1 cellular context compared by ENCODE assay signal in the genomic region with DNA sequence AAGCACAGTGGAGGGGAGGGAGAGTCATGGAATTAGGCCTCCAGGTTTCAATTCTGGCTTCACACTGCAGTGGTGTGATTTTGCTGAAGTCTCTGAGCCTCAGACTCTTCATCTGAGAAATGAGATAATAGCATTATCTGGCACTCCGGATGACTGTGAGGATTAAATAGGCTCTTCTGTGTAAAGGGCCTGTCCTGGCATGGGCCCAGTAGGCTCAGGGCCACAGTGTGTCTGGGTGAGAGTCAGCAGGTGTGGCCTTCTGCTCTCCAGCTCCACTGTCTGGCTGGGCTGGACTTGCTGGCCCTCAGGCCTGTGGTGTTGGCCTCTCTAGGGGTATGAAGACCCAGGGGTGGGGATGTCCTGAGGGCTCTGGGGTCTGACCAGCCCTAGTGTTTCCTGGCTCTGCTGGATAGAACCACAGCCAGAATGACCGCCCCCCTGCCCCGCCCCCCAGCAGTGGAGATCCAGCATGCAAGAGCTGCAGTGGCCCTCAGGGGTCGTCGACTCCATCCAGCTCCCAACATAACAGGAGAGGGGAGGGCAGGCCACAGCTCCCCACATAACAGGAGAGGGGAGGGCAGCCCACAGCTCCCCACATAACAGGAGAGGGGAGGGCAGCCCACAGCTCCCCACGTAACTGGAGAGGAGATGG.
TF ChIP-seq lines count a peak whose summit lies in the region.

No MANE protein-coding gene starts in this region.

TF ChIP-seq in WTC11, 78 proteins besides CTCF, POLR2A, EP300 and RAD21 (continued from another document):
- TF ChIP-seq, protein P1, sequence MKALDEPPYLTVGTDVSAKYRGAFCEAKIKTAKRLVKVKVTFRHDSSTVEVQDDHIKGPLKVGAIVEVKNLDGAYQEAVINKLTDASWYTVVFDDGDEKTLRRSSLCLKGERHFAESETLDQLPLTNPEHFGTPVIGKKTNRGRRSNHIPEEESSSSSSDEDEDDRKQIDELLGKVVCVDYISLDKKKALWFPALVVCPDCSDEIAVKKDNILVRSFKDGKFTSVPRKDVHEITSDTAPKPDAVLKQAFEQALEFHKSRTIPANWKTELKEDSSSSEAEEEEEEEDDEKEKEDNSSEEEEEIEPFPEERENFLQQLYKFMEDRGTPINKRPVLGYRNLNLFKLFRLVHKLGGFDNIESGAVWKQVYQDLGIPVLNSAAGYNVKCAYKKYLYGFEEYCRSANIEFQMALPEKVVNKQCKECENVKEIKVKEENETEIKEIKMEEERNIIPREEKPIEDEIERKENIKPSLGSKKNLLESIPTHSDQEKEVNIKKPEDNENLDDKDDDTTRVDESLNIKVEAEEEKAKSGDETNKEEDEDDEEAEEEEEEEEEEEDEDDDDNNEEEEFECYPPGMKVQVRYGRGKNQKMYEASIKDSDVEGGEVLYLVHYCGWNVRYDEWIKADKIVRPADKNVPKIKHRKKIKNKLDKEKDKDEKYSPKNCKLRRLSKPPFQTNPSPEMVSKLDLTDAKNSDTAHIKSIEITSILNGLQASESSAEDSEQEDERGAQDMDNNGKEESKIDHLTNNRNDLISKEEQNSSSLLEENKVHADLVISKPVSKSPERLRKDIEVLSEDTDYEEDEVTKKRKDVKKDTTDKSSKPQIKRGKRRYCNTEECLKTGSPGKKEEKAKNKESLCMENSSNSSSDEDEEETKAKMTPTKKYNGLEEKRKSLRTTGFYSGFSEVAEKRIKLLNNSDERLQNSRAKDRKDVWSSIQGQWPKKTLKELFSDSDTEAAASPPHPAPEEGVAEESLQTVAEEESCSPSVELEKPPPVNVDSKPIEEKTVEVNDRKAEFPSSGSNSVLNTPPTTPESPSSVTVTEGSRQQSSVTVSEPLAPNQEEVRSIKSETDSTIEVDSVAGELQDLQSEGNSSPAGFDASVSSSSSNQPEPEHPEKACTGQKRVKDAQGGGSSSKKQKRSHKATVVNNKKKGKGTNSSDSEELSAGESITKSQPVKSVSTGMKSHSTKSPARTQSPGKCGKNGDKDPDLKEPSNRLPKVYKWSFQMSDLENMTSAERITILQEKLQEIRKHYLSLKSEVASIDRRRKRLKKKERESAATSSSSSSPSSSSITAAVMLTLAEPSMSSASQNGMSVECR (CRISPR knock-in tag; IDR thresholded peaks at IDR 0.05; ENCODE audit: borderline replicate concordance) = no peak
- TF ChIP-seq, protein P2, sequence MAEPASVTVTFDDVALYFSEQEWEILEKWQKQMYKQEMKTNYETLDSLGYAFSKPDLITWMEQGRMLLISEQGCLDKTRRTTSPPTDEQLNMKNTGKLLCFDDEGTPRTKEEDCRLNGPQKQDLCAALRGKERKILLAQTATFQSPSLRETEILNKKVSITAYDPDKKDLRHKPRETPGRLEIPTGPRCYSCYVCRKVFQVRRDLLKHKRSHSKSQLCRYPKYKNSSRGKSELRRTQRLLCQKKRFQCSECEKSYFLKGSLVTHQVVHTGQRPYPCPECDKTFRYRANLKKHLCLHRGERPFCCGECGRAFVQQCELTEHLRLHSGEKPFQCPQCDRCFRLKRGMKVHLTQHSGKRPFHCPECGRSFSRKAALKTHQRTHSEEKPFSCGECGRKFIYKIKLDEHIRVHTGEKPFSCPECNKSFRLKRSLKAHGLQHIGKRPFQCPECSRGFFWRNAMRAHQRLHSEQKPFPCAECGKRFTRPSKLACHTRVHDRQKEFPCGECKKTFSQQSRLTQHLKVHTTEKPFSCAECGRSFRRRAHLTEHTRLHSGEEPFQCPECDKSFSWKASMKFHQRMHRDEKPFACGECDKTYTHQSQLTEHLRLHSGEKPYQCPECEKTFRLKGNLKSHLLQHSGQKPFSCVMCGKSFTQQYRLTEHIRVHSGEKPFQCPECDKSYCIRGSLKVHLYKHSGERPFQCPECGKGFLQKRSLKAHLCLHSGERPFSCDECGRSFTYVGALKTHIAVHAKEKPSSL (CRISPR knock-in tag; conservative IDR thresholded peaks at IDR 0.05) = no peak
- no peak for TF ChIP-seq KAT7 (CRISPR knock-in tag; IDR thresholded peaks at IDR 0.05; ENCODE audit: borderline replicate concordance)
- TF ChIP-seq, protein P3, sequence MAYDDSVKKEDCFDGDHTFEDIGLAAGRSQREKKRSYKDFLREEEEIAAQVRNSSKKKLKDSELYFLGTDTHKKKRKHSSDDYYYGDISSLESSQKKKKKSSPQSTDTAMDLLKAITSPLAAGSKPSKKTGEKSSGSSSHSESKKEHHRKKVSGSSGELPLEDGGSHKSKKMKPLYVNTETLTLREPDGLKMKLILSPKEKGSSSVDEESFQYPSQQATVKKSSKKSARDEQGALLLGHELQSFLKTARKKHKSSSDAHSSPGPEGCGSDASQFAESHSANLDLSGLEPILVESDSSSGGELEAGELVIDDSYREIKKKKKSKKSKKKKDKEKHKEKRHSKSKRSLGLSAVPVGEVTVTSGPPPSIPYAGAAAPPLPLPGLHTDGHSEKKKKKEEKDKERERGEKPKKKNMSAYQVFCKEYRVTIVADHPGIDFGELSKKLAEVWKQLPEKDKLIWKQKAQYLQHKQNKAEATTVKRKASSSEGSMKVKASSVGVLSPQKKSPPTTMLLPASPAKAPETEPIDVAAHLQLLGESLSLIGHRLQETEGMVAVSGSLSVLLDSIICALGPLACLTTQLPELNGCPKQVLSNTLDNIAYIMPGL (CRISPR knock-in tag; IDR thresholded peaks at IDR 0.05) = no peak
- TF ChIP-seq RORB (CRISPR knock-in tag; IDR thresholded peaks at IDR 0.05) = no peak
